Comparison of ENCODE assay signal across 18 cellular contexts in the genomic region with DNA sequence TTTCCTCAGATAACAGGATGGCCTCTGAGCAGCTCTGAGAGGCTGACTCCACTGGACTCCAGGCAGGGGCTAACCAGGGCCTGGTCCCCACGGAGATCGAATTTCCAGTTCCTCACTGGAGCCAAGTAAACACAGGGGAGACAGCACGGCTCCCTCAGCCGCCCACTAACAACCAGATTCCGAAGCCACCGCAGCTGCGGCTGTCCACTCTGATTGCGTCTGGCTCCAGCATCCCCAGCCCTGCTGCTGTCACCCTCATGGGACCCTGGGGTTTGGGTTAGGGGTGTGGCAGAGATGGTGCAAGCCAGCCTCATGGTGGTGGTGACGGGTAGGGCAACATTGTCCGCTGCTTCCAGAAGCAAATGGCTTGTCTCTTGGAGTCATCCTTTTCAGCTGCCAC.
DNase-seq lines count a peak whose midpoint lies in the region; ATAC-seq, FAIRE-seq and TF ChIP-seq lines count a peak whose summit lies in the region.
"Had no signal": no experiment of that assay in that cellular context is flagged by ENCODE, and none has a peak within 500 bp of the region (broad histone marks: within the 10 kb centered on the region; RNA-seq: fewer than 3 reads in every experiment).

No MANE protein-coding gene starts in this region.

- H3K27ac ChIP-seq in K562 (ENCODE audit: extremely low read depth, low read depth, low read length), result no peak overlapping the region

- H3K9me1 ChIP-seq in K562 (ENCODE audit: control insufficient read depth, insufficient read depth, low read length), result no peaks in the 10 kb centered on the region

- peaks cover 8 to 70% of the 10 kb centered on the region in 2 experiments; a peak in 3 of 5 replicates for H3K27me3 ChIP-seq in K562 (ENCODE audit: control insufficient read depth in 2 of 2, insufficient read depth in 2 of 2, low read length in 2 of 2)
- H3K27me3 ChIP-seq in BE2C, result no peaks in the 10 kb centered on the region
- H3K27me3 ChIP-seq: MG63 had no signal

- H3K27me3 Mint-ChIP-seq in natural killer cell treated with Interleukin-12 subunit alpha and Interleukin-12 subunit beta and Interleukin-15 and Interleukin-18, amount 100 ng/mL, for 72 hours, result peaks cover 16 to 18% of the 10 kb centered on the region in 2 donors
- H3K27me3 Mint-ChIP-seq in natural killer cell (ENCODE audit: low read depth in 2 of 2), result peaks cover 6 to 9% of the 10 kb centered on the region in 2 donors
- peaks cover 5% of the 10 kb centered on the region for H3K27me3 Mint-ChIP-seq in activated CD4-positive, alpha-beta T cell treated with anti-CD3 and anti-CD28 coated beads, Interleukin-2, amount 10 ng/mL, durations not matched to agents 24 days and 14 days

- no peak for ATAC-seq in natural killer cell treated with Interleukin-12 subunit alpha and Interleukin-12 subunit beta and Interleukin-15 and Interleukin-18, amount 100 ng/mL, for 72 hours
- ATAC-seq in natural killer cell (no peak), K562 (peak; percentile 27; the same call in 2 of the 3 replicates), HG03457 (IDR thresholded peaks at IDR 0.05; ENCODE audit: unreplicated experiment) (no peak)
- ATAC-seq: HCT116 had no signal

- H3K36me3 ChIP-seq in K562 (ENCODE audit: control insufficient read depth, insufficient read depth, low read length) (no peaks in the 10 kb centered on the region), BE2C (no peaks in the 10 kb centered on the region)
- H3K36me3 ChIP-seq: MG63 had no signal

- H2AFZ ChIP-seq in K562 (ENCODE audit: low read depth, low read length), result no peak overlapping the region

- no peak for TF ChIP-seq EP300 in K562 (IDR thresholded peaks at IDR 0.05; ENCODE audit: low read length)

- CTCF ChIA-PET in K562 (lab: Yijun Ruan, JAX; ENCODE audit: low intra/inter-chr PET ratio), result no interaction called here

- no peak for TF ChIP-seq CTCF in natural killer cell (IDR thresholded peaks at IDR 0.05)
- TF ChIP-seq CTCF in K562 (IDR thresholded peaks at IDR 0.05 in 2 of 3, conservative IDR thresholded peaks at IDR 0.05 in 1 of 3; ENCODE audit: insufficient read depth in 2 of 3, low read depth in 1 of 3, low read length in 3 of 3), result no peak
- no peak for TF ChIP-seq CTCF in BE2C (IDR thresholded peaks at IDR 0.05; ENCODE audit: low read depth, low read length)

- H3K4me3 ChIP-seq in K562 (no peak overlapping the region), BE2C (ENCODE audit: low read depth, low read length) (no peak overlapping the region)
- H3K4me3 ChIP-seq: MG63 had no signal

- in situ Hi-C loops in K562 (cut with MboI), result no loop called here

- DNase-seq in natural killer cell treated with Interleukin-12 subunit alpha and Interleukin-12 subunit beta and Interleukin-15 and Interleukin-18, amount 100 ng/mL, for 72 hours (ENCODE audit: low spot score), result peak; percentile 29
- DNase-seq in natural killer cell, result no peak
- no peak for DNase-seq in K562 (ENCODE audit: extremely low read depth in 1 of 4, low spot score in 3 of 4)
- DNase-seq in myocyte (ENCODE audit: low read depth), result peak; percentile 98
- no peak for DNase-seq in GM19238 (ENCODE audit: insufficient read length, low spot score)
- no peak for DNase-seq in BE2C
- no peak for DNase-seq in activated CD4-positive, alpha-beta T cell treated with anti-CD3 and anti-CD28 coated beads, Interleukin-2, amount 10 ng/mL, durations not matched to agents 24 days and 14 days
- DNase-seq: activated gamma-delta T cell; amniotic stem cell; MG63; NCI-H2029 treated with DMSO at 0.1 percent for 48 hours; retina; stimulated activated CD4-positive, alpha-beta T cell treated with anti-CD3 and anti-CD28 coated beads, Interleukin-2, amount 100 ng/mL, for 24 hours; SW 1271 had no signal

- H3K4me3 Mint-ChIP-seq in natural killer cell treated with Interleukin-12 subunit alpha and Interleukin-12 subunit beta and Interleukin-15 and Interleukin-18, amount 100 ng/mL, for 72 hours, result no peak overlapping the region
- H3K4me3 Mint-ChIP-seq in natural killer cell, result no peak overlapping the region
- no peak overlapping the region for H3K4me3 Mint-ChIP-seq in activated CD4-positive, alpha-beta T cell treated with anti-CD3 and anti-CD28 coated beads, Interleukin-2, amount 10 ng/mL, durations not matched to agents 24 days and 14 days
- H3K4me3 Mint-ChIP-seq: neural crest cell had no signal

- no TSS peak for BruUV-seq in K562 (replicated peaks; lab: Mats Ljungman, UMichigan)

- intact Hi-C loops in natural killer cell (cut with micrococcal nuclease) (no loop called here), K562 (cut with micrococcal nuclease) (no loop called here)
- intact Hi-C loops in activated CD4-positive, alpha-beta T cell treated with anti-CD3 and anti-CD28 coated beads, Interleukin-2, amount 10 ng/mL, durations not matched to agents 24 days and 14 days (cut with micrococcal nuclease), result no loop called here

- H3K9me3 ChIP-seq in K562 (replicated peaks; ENCODE audit: control insufficient read depth, insufficient read depth, low read depth, low read length) (no peaks in the 10 kb centered on the region), BE2C (no peaks in the 10 kb centered on the region)
- H3K9me3 ChIP-seq: MG63 had no signal

- no peak overlapping the region for H3K27ac Mint-ChIP-seq in natural killer cell treated with Interleukin-12 subunit alpha and Interleukin-12 subunit beta and Interleukin-15 and Interleukin-18, amount 100 ng/mL, for 72 hours
- no peak overlapping the region for H3K27ac Mint-ChIP-seq in natural killer cell
- no peak overlapping the region for H3K27ac Mint-ChIP-seq in activated CD4-positive, alpha-beta T cell treated with anti-CD3 and anti-CD28 coated beads, Interleukin-2, amount 10 ng/mL, durations not matched to agents 24 days and 14 days

- POLR2A ChIA-PET in K562 (lab: Yijun Ruan, JAX), result interaction anchor here (0.6 to 1.4 kb wide), 4 partner anchors 9 to 326 kb away, joined by 3 to 5 read pairs (median 3); no protein-coding TSS in a partner anchor

- no peaks in the 10 kb centered on the region; a peak in 1 of 5 replicates for H3K4me1 ChIP-seq in K562 (replicated peaks in 1 of 2; ENCODE audit: control insufficient read depth in 2 of 2, insufficient read depth in 2 of 2, low read length in 2 of 2)
- H3K4me1 ChIP-seq in BE2C, result no peaks in the 10 kb centered on the region

- H3K9ac ChIP-seq in K562 (ENCODE audit: insufficient read depth in 1 of 2, low read depth in 2 of 2, low read length in 2 of 2), result no peak overlapping the region

- no peaks in the 10 kb centered on the region for H3K36me3 Mint-ChIP-seq in natural killer cell treated with Interleukin-12 subunit alpha and Interleukin-12 subunit beta and Interleukin-15 and Interleukin-18, amount 100 ng/mL, for 72 hours
- no peaks in the 10 kb centered on the region for H3K36me3 Mint-ChIP-seq in natural killer cell
- H3K36me3 Mint-ChIP-seq in activated CD4-positive, alpha-beta T cell treated with anti-CD3 and anti-CD28 coated beads, Interleukin-2, amount 10 ng/mL, durations not matched to agents 24 days and 14 days (ENCODE audit: low read depth), result no peaks in the 10 kb centered on the region

- peaks cover 5% of the 10 kb centered on the region in 2 donors for H3K4me1 Mint-ChIP-seq in natural killer cell treated with Interleukin-12 subunit alpha and Interleukin-12 subunit beta and Interleukin-15 and Interleukin-18, amount 100 ng/mL, for 72 hours (ENCODE audit: low read depth in 2 of 2)
- no peaks in the 10 kb centered on the region for H3K4me1 Mint-ChIP-seq in natural killer cell
- peaks cover 3% of the 10 kb centered on the region for H3K4me1 Mint-ChIP-seq in activated CD4-positive, alpha-beta T cell treated with anti-CD3 and anti-CD28 coated beads, Interleukin-2, amount 10 ng/mL, durations not matched to agents 24 days and 14 days

- FAIRE-seq in K562 (lab: Jason Lieb, UNC), result no peak
- FAIRE-seq: RCC 7860 had no signal

- H4K20me1 ChIP-seq in K562 (replicated peaks; ENCODE audit: control insufficient read depth, insufficient read depth, low read length), result no peaks in the 10 kb centered on the region

- H3K79me2 ChIP-seq in K562 (ENCODE audit: control insufficient read depth, insufficient read depth, low read length), result no peaks in the 10 kb centered on the region

- TF ChIP-seq RAD21 in K562 (CRISPR knock-in tag; conservative IDR thresholded peaks at IDR 0.05 in 1 of 2, IDR thresholded peaks at IDR 0.05 in 1 of 2), result no peak

- H3K4me2 ChIP-seq in K562 (ENCODE audit: insufficient read depth, low read length), result no peak overlapping the region

- 1% methylated on average over 9 of the region's 10 CpGs for WGBS in K562 (ENCODE audit: insufficient coverage, low coverage, missing lambda C conversion rate)

- no peaks in the 10 kb centered on the region for H3K9me3 Mint-ChIP-seq in natural killer cell treated with Interleukin-12 subunit alpha and Interleukin-12 subunit beta and Interleukin-15 and Interleukin-18, amount 100 ng/mL, for 72 hours
- no peaks in the 10 kb centered on the region for H3K9me3 Mint-ChIP-seq in natural killer cell
- H3K9me3 Mint-ChIP-seq in activated CD4-positive, alpha-beta T cell treated with anti-CD3 and anti-CD28 coated beads, Interleukin-2, amount 10 ng/mL, durations not matched to agents 24 days and 14 days, result no peaks in the 10 kb centered on the region
- H3K9me3 Mint-ChIP-seq: neural crest cell had no signal

- TF ChIP-seq POLR2A in K562 (conservative IDR thresholded peaks at IDR 0.05), result no peak

TF ChIP-seq in K562, 482 proteins besides CTCF, POLR2A, EP300 and RAD21 (continues in another document):
- TF ChIP-seq KAT7 (CRISPR knock-in tag; IDR thresholded peaks at IDR 0.05; ENCODE audit: borderline replicate concordance) (no peak), ZNF280A (IDR thresholded peaks at IDR 0.05; ENCODE audit: low read depth, partially characterized antibody) (no peak)

Comparison
In these comparisons a context has a peak if more than half of its experiments do, and no peak if none do; other contexts are left out.
1. DNase-seq: peak in natural killer cell treated with Interleukin-12 subunit alpha and Interleukin-12 subunit beta and Interleukin-15 and Interleukin-18, amount 100 ng/mL, for 72 hours (single experiment) and myocyte (single experiment); none in natural killer cell (single experiment), K562 (0 of 4), GM19238 (single experiment), BE2C (single experiment) and activated CD4-positive, alpha-beta T cell treated with anti-CD3 and anti-CD28 coated beads, Interleukin-2, amount 10 ng/mL, durations not matched to agents 24 days and 14 days (single experiment).